ENCODE assay signal across 1 cellular context in the genomic region with DNA sequence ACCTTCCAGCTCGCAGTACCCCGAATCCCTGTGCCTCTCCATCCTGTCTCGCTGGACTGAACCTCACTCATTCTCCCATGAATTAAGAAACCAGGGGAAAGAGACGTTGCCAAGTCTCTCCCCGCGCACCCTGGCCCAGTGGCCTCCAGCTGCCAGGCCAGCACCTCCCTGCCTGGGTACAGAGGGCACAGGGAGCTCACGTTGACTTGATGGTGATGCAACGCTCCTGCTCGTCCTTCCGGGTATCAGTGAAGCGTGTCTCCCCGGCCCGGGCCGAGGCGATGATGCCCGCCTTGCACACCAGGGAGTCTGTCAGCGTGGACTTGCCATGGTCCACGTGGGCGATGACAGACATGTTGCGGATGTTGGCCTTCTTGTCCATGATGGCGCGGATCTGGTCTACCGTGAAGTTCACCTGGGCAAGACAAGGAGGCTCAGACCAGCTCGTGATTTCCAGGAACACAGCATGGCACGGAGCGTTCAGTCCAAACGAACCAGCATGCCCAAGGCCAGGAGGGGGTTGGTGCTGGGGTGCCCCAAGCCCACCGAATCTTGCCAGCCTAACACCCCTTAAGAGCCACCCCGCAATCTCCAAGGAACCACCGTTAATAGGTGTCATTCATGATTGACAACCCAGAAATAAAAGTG.
TF ChIP-seq lines count a peak whose summit lies in the region.

No MANE protein-coding gene starts in this region.

TF ChIP-seq in K562, 482 proteins besides CTCF, POLR2A, EP300 and RAD21 (continued from another document):
- TF ChIP-seq, protein P1, sequence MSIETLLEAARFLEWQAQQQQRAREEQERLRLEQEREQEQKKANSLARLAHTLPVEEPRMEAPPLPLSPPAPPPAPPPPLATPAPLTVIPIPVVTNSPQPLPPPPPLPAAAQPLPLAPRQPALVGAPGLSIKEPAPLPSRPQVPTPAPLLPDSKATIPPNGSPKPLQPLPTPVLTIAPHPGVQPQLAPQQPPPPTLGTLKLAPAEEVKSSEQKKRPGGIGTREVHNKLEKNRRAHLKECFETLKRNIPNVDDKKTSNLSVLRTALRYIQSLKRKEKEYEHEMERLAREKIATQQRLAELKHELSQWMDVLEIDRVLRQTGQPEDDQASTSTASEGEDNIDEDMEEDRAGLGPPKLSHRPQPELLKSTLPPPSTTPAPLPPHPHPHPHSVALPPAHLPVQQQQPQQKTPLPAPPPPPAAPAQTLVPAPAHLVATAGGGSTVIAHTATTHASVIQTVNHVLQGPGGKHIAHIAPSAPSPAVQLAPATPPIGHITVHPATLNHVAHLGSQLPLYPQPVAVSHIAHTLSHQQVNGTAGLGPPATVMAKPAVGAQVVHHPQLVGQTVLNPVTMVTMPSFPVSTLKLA (conservative IDR thresholded peaks at IDR 0.05): peak; percentile 67 to 91
- TF ChIP-seq, protein P2, sequence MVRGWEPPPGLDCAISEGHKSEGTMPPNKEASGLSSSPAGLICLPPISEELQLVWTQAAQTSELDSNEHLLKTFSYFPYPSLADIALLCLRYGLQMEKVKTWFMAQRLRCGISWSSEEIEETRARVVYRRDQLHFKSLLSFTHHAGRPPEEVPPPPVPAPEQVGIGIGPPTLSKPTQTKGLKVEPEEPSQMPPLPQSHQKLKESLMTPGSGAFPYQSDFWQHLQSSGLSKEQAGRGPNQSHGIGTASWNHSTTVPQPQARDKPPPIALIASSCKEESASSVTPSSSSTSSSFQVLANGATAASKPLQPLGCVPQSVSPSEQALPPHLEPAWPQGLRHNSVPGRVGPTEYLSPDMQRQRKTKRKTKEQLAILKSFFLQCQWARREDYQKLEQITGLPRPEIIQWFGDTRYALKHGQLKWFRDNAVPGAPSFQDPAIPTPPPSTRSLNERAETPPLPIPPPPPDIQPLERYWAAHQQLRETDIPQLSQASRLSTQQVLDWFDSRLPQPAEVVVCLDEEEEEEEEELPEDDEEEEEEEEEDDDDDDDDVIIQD (CRISPR knock-in tag; IDR thresholded peaks at IDR 0.05): no peak
- TF ChIP-seq ZSCAN29 (IDR thresholded peaks at IDR 0.05) (no peak), TRIM28 (IDR thresholded peaks at IDR 0.05) (no peak), FOXK2 (conservative IDR thresholded peaks at IDR 0.05 in 1 of 2, IDR thresholded peaks at IDR 0.05 in 1 of 2; ENCODE audit: low read depth in 2 of 2) (peak in 1 of 2 experiments; percentile 28; a peak in 1 of 4 replicates), SMAD1 (IDR thresholded peaks at IDR 0.05; ENCODE audit: low read depth, low read length, partially characterized antibody) (no peak), RAD51 (IDR thresholded peaks at IDR 0.05; ENCODE audit: borderline replicate concordance, low read depth) (no peak), MED1 (CRISPR knock-in tag; IDR thresholded peaks at IDR 0.05; ENCODE audit: borderline replicate concordance) (peak; percentile 75; the same call in 1 of the 2 replicates), POU5F1 (IDR thresholded peaks at IDR 0.05; ENCODE audit: borderline replicate concordance, low read depth, low read length, partially characterized antibody) (no peak), ZNF57 (CRISPR knock-in tag; IDR thresholded peaks at IDR 0.05) (no peak), NR3C1 (CRISPR knock-in tag; IDR thresholded peaks at IDR 0.05) (peak; percentile 65; the same call in 1 of the 2 replicates), CHD1 (IDR thresholded peaks at IDR 0.05; ENCODE audit: low read length) (peak; percentile 28), FOXP1 (CRISPR knock-in tag; IDR thresholded peaks at IDR 0.05) (0 out of 2 replicates have a peak, but pooled peaks have one; percentile 59), ZNF766 (CRISPR knock-in tag; conservative IDR thresholded peaks at IDR 0.05) (no peak), NR4A1 (CRISPR knock-in tag; IDR thresholded peaks at IDR 0.05) (no peak), NR4A1 (tag; IDR thresholded peaks at IDR 0.05) (no peak), ZNF79 (CRISPR knock-in tag; IDR thresholded peaks at IDR 0.05; ENCODE audit: low read depth) (no peak), ZNF232 (CRISPR knock-in tag; IDR thresholded peaks at IDR 0.05) (0 out of 2 replicates have a peak, but pooled peaks have one; percentile 73), ZNF778 (CRISPR knock-in tag; IDR thresholded peaks at IDR 0.05) (no peak), CBFA2T2 (conservative IDR thresholded peaks at IDR 0.05) (no peak), ZNF212 (CRISPR knock-in tag; IDR thresholded peaks at IDR 0.05) (no peak), POLR2AphosphoS5 (IDR thresholded peaks at IDR 0.05; ENCODE audit: control insufficient read depth, insufficient read depth, low read depth, low read length) (peak; percentile 33; the same call in 1 of the 2 replicates), MYC (IDR thresholded peaks at IDR 0.05; ENCODE audit: low read depth, low read length) (peak; percentile 68), MYC (CRISPR knock-in tag; IDR thresholded peaks at IDR 0.05; ENCODE audit: borderline replicate concordance, low read depth) (no peak), POLR2B (IDR thresholded peaks at IDR 0.05; ENCODE audit: low read depth, partially characterized antibody) (no peak)
- TF ChIP-seq, protein P3, sequence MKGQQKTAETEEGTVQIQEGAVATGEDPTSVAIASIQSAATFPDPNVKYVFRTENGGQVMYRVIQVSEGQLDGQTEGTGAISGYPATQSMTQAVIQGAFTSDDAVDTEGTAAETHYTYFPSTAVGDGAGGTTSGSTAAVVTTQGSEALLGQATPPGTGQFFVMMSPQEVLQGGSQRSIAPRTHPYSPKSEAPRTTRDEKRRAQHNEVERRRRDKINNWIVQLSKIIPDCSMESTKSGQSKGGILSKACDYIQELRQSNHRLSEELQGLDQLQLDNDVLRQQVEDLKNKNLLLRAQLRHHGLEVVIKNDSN (CRISPR knock-in tag; IDR thresholded peaks at IDR 0.05): peak; percentile 68
- TF ChIP-seq, protein P4, sequence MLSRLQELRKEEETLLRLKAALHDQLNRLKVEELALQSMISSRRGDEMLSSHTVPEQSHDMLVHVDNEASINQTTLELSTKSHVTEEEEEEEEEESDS (CRISPR knock-in tag; IDR thresholded peaks at IDR 0.05): no peak
- TF ChIP-seq, protein P5, sequence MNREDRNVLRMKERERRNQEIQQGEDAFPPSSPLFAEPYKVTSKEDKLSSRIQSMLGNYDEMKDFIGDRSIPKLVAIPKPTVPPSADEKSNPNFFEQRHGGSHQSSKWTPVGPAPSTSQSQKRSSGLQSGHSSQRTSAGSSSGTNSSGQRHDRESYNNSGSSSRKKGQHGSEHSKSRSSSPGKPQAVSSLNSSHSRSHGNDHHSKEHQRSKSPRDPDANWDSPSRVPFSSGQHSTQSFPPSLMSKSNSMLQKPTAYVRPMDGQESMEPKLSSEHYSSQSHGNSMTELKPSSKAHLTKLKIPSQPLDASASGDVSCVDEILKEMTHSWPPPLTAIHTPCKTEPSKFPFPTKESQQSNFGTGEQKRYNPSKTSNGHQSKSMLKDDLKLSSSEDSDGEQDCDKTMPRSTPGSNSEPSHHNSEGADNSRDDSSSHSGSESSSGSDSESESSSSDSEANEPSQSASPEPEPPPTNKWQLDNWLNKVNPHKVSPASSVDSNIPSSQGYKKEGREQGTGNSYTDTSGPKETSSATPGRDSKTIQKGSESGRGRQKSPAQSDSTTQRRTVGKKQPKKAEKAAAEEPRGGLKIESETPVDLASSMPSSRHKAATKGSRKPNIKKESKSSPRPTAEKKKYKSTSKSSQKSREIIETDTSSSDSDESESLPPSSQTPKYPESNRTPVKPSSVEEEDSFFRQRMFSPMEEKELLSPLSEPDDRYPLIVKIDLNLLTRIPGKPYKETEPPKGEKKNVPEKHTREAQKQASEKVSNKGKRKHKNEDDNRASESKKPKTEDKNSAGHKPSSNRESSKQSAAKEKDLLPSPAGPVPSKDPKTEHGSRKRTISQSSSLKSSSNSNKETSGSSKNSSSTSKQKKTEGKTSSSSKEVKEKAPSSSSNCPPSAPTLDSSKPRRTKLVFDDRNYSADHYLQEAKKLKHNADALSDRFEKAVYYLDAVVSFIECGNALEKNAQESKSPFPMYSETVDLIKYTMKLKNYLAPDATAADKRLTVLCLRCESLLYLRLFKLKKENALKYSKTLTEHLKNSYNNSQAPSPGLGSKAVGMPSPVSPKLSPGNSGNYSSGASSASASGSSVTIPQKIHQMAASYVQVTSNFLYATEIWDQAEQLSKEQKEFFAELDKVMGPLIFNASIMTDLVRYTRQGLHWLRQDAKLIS (CRISPR knock-in tag; IDR thresholded peaks at IDR 0.05): 0 out of 2 replicates have a peak, but pooled peaks have one; percentile 50
- TF ChIP-seq, protein P6, sequence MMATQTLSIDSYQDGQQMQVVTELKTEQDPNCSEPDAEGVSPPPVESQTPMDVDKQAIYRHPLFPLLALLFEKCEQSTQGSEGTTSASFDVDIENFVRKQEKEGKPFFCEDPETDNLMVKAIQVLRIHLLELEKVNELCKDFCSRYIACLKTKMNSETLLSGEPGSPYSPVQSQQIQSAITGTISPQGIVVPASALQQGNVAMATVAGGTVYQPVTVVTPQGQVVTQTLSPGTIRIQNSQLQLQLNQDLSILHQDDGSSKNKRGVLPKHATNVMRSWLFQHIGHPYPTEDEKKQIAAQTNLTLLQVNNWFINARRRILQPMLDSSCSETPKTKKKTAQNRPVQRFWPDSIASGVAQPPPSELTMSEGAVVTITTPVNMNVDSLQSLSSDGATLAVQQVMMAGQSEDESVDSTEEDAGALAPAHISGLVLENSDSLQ (IDR thresholded peaks at IDR 0.05): no peak
- TF ChIP-seq, protein P7, sequence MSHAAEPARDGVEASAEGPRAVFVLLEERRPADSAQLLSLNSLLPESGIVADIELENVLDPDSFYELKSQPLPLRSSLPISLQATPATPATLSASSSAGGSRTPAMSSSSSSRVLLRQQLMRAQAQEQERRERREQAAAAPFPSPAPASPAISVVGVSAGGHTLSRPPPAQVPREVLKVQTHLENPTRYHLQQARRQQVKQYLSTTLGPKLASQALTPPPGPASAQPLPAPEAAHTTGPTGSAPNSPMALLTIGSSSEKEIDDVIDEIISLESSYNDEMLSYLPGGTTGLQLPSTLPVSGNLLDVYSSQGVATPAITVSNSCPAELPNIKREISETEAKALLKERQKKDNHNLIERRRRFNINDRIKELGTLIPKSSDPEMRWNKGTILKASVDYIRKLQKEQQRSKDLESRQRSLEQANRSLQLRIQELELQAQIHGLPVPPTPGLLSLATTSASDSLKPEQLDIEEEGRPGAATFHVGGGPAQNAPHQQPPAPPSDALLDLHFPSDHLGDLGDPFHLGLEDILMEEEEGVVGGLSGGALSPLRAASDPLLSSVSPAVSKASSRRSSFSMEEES (CRISPR knock-in tag; IDR thresholded peaks at IDR 0.05): no peak
- TF ChIP-seq, protein P8, sequence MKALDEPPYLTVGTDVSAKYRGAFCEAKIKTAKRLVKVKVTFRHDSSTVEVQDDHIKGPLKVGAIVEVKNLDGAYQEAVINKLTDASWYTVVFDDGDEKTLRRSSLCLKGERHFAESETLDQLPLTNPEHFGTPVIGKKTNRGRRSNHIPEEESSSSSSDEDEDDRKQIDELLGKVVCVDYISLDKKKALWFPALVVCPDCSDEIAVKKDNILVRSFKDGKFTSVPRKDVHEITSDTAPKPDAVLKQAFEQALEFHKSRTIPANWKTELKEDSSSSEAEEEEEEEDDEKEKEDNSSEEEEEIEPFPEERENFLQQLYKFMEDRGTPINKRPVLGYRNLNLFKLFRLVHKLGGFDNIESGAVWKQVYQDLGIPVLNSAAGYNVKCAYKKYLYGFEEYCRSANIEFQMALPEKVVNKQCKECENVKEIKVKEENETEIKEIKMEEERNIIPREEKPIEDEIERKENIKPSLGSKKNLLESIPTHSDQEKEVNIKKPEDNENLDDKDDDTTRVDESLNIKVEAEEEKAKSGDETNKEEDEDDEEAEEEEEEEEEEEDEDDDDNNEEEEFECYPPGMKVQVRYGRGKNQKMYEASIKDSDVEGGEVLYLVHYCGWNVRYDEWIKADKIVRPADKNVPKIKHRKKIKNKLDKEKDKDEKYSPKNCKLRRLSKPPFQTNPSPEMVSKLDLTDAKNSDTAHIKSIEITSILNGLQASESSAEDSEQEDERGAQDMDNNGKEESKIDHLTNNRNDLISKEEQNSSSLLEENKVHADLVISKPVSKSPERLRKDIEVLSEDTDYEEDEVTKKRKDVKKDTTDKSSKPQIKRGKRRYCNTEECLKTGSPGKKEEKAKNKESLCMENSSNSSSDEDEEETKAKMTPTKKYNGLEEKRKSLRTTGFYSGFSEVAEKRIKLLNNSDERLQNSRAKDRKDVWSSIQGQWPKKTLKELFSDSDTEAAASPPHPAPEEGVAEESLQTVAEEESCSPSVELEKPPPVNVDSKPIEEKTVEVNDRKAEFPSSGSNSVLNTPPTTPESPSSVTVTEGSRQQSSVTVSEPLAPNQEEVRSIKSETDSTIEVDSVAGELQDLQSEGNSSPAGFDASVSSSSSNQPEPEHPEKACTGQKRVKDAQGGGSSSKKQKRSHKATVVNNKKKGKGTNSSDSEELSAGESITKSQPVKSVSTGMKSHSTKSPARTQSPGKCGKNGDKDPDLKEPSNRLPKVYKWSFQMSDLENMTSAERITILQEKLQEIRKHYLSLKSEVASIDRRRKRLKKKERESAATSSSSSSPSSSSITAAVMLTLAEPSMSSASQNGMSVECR (CRISPR knock-in tag; IDR thresholded peaks at IDR 0.05): peak; percentile 88
- TF ChIP-seq, protein P9, sequence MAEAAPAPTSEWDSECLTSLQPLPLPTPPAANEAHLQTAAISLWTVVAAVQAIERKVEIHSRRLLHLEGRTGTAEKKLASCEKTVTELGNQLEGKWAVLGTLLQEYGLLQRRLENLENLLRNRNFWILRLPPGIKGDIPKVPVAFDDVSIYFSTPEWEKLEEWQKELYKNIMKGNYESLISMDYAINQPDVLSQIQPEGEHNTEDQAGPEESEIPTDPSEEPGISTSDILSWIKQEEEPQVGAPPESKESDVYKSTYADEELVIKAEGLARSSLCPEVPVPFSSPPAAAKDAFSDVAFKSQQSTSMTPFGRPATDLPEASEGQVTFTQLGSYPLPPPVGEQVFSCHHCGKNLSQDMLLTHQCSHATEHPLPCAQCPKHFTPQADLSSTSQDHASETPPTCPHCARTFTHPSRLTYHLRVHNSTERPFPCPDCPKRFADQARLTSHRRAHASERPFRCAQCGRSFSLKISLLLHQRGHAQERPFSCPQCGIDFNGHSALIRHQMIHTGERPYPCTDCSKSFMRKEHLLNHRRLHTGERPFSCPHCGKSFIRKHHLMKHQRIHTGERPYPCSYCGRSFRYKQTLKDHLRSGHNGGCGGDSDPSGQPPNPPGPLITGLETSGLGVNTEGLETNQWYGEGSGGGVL (CRISPR knock-in tag; IDR thresholded peaks at IDR 0.05): no peak
- TF ChIP-seq, protein P10, sequence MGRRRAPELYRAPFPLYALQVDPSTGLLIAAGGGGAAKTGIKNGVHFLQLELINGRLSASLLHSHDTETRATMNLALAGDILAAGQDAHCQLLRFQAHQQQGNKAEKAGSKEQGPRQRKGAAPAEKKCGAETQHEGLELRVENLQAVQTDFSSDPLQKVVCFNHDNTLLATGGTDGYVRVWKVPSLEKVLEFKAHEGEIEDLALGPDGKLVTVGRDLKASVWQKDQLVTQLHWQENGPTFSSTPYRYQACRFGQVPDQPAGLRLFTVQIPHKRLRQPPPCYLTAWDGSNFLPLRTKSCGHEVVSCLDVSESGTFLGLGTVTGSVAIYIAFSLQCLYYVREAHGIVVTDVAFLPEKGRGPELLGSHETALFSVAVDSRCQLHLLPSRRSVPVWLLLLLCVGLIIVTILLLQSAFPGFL (CRISPR knock-in tag; IDR thresholded peaks at IDR 0.05): no peak
